In genomic region chr1:9888886-9889285, GRCh38 we compare ENCODE assay signal across 21 cellular contexts. TPM values are rescaled to one million over a fixed set of nuclear protein-coding genes. Genes with fewer than 3 reads are reported as not detected.
DNase-seq lines count a peak whose midpoint lies in the region; ATAC-seq and TF ChIP-seq lines count a peak whose summit lies in the region.
"Had no signal": no experiment of that assay in that cellular context is flagged by ENCODE, and none has a peak within 500 bp of the region (broad histone marks: within the 10 kb centered on the region; RNA-seq: fewer than 3 reads in every experiment).

No MANE protein-coding gene starts in this region.

- H3K27ac Mint-ChIP-seq in GM23338: peak overlapping the region; percentile 75; the same call in 1 of the 2 replicates
- peak overlapping the region; percentile 66 for H3K27ac Mint-ChIP-seq in stimulated activated memory B cell treated with anti-CD40 and anti-IgM and Interleukin-4, amounts not matched to agents 10 μg/mL and 1 μg/mL and 100 μg/mL, for 72 hours
- H3K27ac Mint-ChIP-seq in activated naive CD8-positive, alpha-beta T cell treated with anti-CD3 and anti-CD28 coated beads for 36 hours: no peak overlapping the region
- H3K27ac Mint-ChIP-seq: activated CD4-positive, alpha-beta T cell treated with anti-CD3 and anti-CD28 coated beads for 36 hours had no signal

- H3K4me2 ChIP-seq in GM23338 (no peak overlapping the region), OCI-LY7 (ENCODE audit: low read length) (peak overlapping the region; percentile 20; the same call in 1 of the 2 replicates)

- H3K9me2 ChIP-seq in GM23338 (ENCODE audit: insufficient read depth): no peaks in the 10 kb centered on the region
- no peaks in the 10 kb centered on the region for H3K9me2 ChIP-seq in OCI-LY7 (ENCODE audit: insufficient read depth, low read length)

- H3K27me3 ChIP-seq in GM23338 (ENCODE audit: insufficient read depth) (no peaks in the 10 kb centered on the region), esophagus squamous epithelium (no peaks in the 10 kb centered on the region)
- H3K27me3 ChIP-seq: ascending aorta, pancreas, right lobe of liver, tibial artery had no signal

- CTCF ChIA-PET in OCI-LY7 (lab: Charles Lee; ENCODE audit: unreplicated experiment): no interaction called here

- POLR2A ChIA-PET in OCI-LY7 (lab: Charles Lee): no interaction called here

- WGBS in esophagus squamous epithelium, 2 donors: 47 to 73% methylated on average over 2 to 6 of the region's 9 CpGs

- H2AFZ ChIP-seq in GM23338 (no peak overlapping the region), OCI-LY7 (ENCODE audit: low read length) (no peak overlapping the region)

- intact Hi-C loops in OCI-LY7 (cut with micrococcal nuclease; ENCODE audit: unreplicated experiment) (no loop called here), esophagus squamous epithelium (cut with DNase I) (no loop called here)

- H3F3A ChIP-seq in GM23338 (replicated peaks; ENCODE audit: low read depth): peaks cover 4% of the 10 kb centered on the region

- H3K9me3 ChIP-seq in OCI-LY7 (ENCODE audit: low read length) (no peaks in the 10 kb centered on the region), esophagus squamous epithelium (no peaks in the 10 kb centered on the region)
- H3K9me3 ChIP-seq: ascending aorta, pancreas, right lobe of liver, tibial artery had no signal

- H3K79me2 ChIP-seq in GM23338 (replicated peaks; ENCODE audit: insufficient read depth): no peaks in the 10 kb centered on the region
- no peaks in the 10 kb centered on the region for H3K79me2 ChIP-seq in OCI-LY7 (ENCODE audit: insufficient read depth, low read depth, low read length)

- H3K27me3 Mint-ChIP-seq in GM23338 (ENCODE audit: insufficient read depth, low read depth, poor library complexity): peaks cover 14% of the 10 kb centered on the region
- no peaks in the 10 kb centered on the region for H3K27me3 Mint-ChIP-seq in stimulated activated memory B cell treated with anti-CD40 and anti-IgM and Interleukin-4, amounts not matched to agents 10 μg/mL and 1 μg/mL and 100 μg/mL, for 72 hours
- H3K27me3 Mint-ChIP-seq in activated naive CD8-positive, alpha-beta T cell treated with anti-CD3 and anti-CD28 coated beads for 36 hours: no peaks in the 10 kb centered on the region
- H3K27me3 Mint-ChIP-seq: activated CD4-positive, alpha-beta T cell treated with anti-CD3 and anti-CD28 coated beads for 36 hours; IgD-negative memory B cell; stimulated activated naive B cell treated with anti-CD40 and anti-IgM and Interleukin-4, amounts not matched to agents 10 μg/mL and 1 μg/mL and 100 μg/mL, for 72 hours had no signal

- H3K4me1 Mint-ChIP-seq in GM23338: peaks cover 52% of the 10 kb centered on the region
- peaks cover 42% of the 10 kb centered on the region for H3K4me1 Mint-ChIP-seq in stimulated activated memory B cell treated with anti-CD40 and anti-IgM and Interleukin-4, amounts not matched to agents 10 μg/mL and 1 μg/mL and 100 μg/mL, for 72 hours
- H3K4me1 Mint-ChIP-seq in activated naive CD8-positive, alpha-beta T cell treated with anti-CD3 and anti-CD28 coated beads for 36 hours: peaks cover 11% of the 10 kb centered on the region

- H3K4me3 Mint-ChIP-seq in GM23338: no peak overlapping the region; the same call in 2 of the 3 replicates
- no peak overlapping the region for H3K4me3 Mint-ChIP-seq in stimulated activated memory B cell treated with anti-CD40 and anti-IgM and Interleukin-4, amounts not matched to agents 10 μg/mL and 1 μg/mL and 100 μg/mL, for 72 hours
- no peak overlapping the region for H3K4me3 Mint-ChIP-seq in activated naive CD8-positive, alpha-beta T cell treated with anti-CD3 and anti-CD28 coated beads for 36 hours
- H3K4me3 Mint-ChIP-seq: activated CD4-positive, alpha-beta T cell treated with anti-CD3 and anti-CD28 coated beads for 36 hours; stimulated activated naive B cell treated with anti-CD40 and anti-IgM and Interleukin-4, amounts not matched to agents 10 μg/mL and 1 μg/mL and 100 μg/mL, for 72 hours had no signal

- no peak overlapping the region for H3K4me3 ChIP-seq in GM23338
- H3K4me3 ChIP-seq in OCI-LY7 (ENCODE audit: low read depth, low read length, poor library complexity, severe bottlenecking): no peak overlapping the region
- H3K4me3 ChIP-seq in esophagus squamous epithelium: no peak overlapping the region
- H3K4me3 ChIP-seq: ascending aorta, pancreas, right lobe of liver, tibial artery had no signal

- TF ChIP-seq CTCF in GM23338 (conservative IDR thresholded peaks at IDR 0.05; ENCODE audit: low read depth in 2 of 2) (no peak), OCI-LY7 (conservative IDR thresholded peaks at IDR 0.05; ENCODE audit: low read length) (no peak), esophagus squamous epithelium (IDR thresholded peaks at IDR 0.05) (no peak)

- H3K36me3 Mint-ChIP-seq in GM23338 (ENCODE audit: low read depth): peaks cover 3% of the 10 kb centered on the region; the same call in 1 of the 3 replicates
- H3K36me3 Mint-ChIP-seq in stimulated activated memory B cell treated with anti-CD40 and anti-IgM and Interleukin-4, amounts not matched to agents 10 μg/mL and 1 μg/mL and 100 μg/mL, for 72 hours: peaks cover 8% of the 10 kb centered on the region
- no peaks in the 10 kb centered on the region for H3K36me3 Mint-ChIP-seq in activated naive CD8-positive, alpha-beta T cell treated with anti-CD3 and anti-CD28 coated beads for 36 hours

- DNase-seq in GM23338 (ENCODE audit: low spot score): no peak
- no peak for DNase-seq in OCI-LY7 (ENCODE audit: low spot score)
- DNase-seq in esophagus squamous epithelium (lab: John Stamatoyannopoulos, UW): no peak
- no peak for DNase-seq in DMS79 (lab: John Stamatoyannopoulos, UW)
- no peak for DNase-seq in activated naive CD8-positive, alpha-beta T cell treated with anti-CD3 and anti-CD28 coated beads for 36 hours
- DNase-seq: activated CD4-positive, alpha-beta T cell treated with anti-CD3 and anti-CD28 coated beads for 36 hours; activated naive CD4-positive, alpha-beta T cell treated with anti-CD3 and anti-CD28 coated beads, Interleukin-2, amount 50 U/mL, for 16 hours; activated T-cell treated with anti-CD3 and anti-CD28 coated beads, Interleukin-2, amount 50 U/mL, for 48 hours; COR-L47; effector memory CD4-positive, alpha-beta T cell; NCI-H1694 treated with DMSO at 0.1 percent for 48 hours; NCI-H69; right lobe of liver; SHP77 treated with DMSO at 0.1 percent for 48 hours; stimulated activated naive B cell treated with anti-CD40 and anti-IgM and Interleukin-4, amounts not matched to agents 10 μg/mL and 1 μg/mL and 100 μg/mL, for 72 hours; tibial artery had no signal

- no TSS peak for BruUV-seq in OCI-LY7 (replicated peaks; lab: Mats Ljungman, UMichigan)

- TF ChIP-seq POLR2A in esophagus squamous epithelium (IDR thresholded peaks at IDR 0.05): no peak

- ATAC-seq in GM23338 (peak; percentile 27), GM21367 (IDR thresholded peaks at IDR 0.05; ENCODE audit: unreplicated experiment) (no peak)
- no peak for ATAC-seq in stimulated activated memory B cell treated with anti-CD40 and anti-IgM and Interleukin-4, amounts not matched to agents 10 μg/mL and 1 μg/mL and 100 μg/mL, for 72 hours
- ATAC-seq: activated CD4-positive, alpha-beta T cell treated with anti-CD3 and anti-CD28 coated beads for 36 hours; pancreas; right lobe of liver; stimulated activated naive B cell treated with anti-CD40 and anti-IgM and Interleukin-4, amounts not matched to agents 10 μg/mL and 1 μg/mL and 100 μg/mL, for 72 hours had no signal

- no peak overlapping the region for H3K27ac ChIP-seq in GM23338 (ENCODE audit: low read depth)
- no peak overlapping the region for H3K27ac ChIP-seq in OCI-LY7 (ENCODE audit: low read depth, low read length, poor library complexity, severe bottlenecking)
- peak overlapping the region; percentile 82 to 95 (median 91) for H3K27ac ChIP-seq in esophagus squamous epithelium
- H3K27ac ChIP-seq: ascending aorta, pancreas, right lobe of liver, tibial artery had no signal

- H4K20me1 ChIP-seq in GM23338 (replicated peaks; ENCODE audit: insufficient read depth) (no peaks in the 10 kb centered on the region), OCI-LY7 (ENCODE audit: insufficient read depth, low read length) (no peaks in the 10 kb centered on the region)

- peaks cover 13% of the 10 kb centered on the region; the same call in 1 of the 2 replicates for H3K4me1 ChIP-seq in GM23338 (ENCODE audit: insufficient read depth)
- H3K4me1 ChIP-seq in OCI-LY7 (ENCODE audit: insufficient read depth, low read length, poor library complexity, severe bottlenecking): peaks cover 29% of the 10 kb centered on the region
- peaks cover 30 to 94% (median 49%) of the 10 kb centered on the region in 3 donors for H3K4me1 ChIP-seq in esophagus squamous epithelium
- H3K4me1 ChIP-seq: right lobe of liver had no signal

- no peaks in the 10 kb centered on the region for H3K9me3 Mint-ChIP-seq in GM23338
- no peaks in the 10 kb centered on the region for H3K9me3 Mint-ChIP-seq in stimulated activated memory B cell treated with anti-CD40 and anti-IgM and Interleukin-4, amounts not matched to agents 10 μg/mL and 1 μg/mL and 100 μg/mL, for 72 hours
- H3K9me3 Mint-ChIP-seq in activated naive CD8-positive, alpha-beta T cell treated with anti-CD3 and anti-CD28 coated beads for 36 hours: no peaks in the 10 kb centered on the region
- H3K9me3 Mint-ChIP-seq: IgD-negative memory B cell; stimulated activated naive B cell treated with anti-CD40 and anti-IgM and Interleukin-4, amounts not matched to agents 10 μg/mL and 1 μg/mL and 100 μg/mL, for 72 hours had no signal

- no peaks in the 10 kb centered on the region; the same call in 1 of the 2 replicates for H3K36me3 ChIP-seq in GM23338 (ENCODE audit: insufficient read depth)
- no peaks in the 10 kb centered on the region for H3K36me3 ChIP-seq in OCI-LY7 (ENCODE audit: insufficient read depth, low read length)
- peaks cover 0 to 51% (median 0%) of the 10 kb centered on the region in 3 donors for H3K36me3 ChIP-seq in esophagus squamous epithelium
- H3K36me3 ChIP-seq: ascending aorta, pancreas, right lobe of liver had no signal

RNA-seq across cellular contexts. Expression of gene CTNNBIP1, which starts 21.2 kb away (rescaled TPM):
- total RNA-seq in GM23338 (2014; rRNA removed; shearing (Covaris generic)): 50.8 and 55.1 TPM in 2 replicates
- polyA plus RNA-seq in GM23338 (2016; fragmentation: Nextera tagmentation; extraction: Ambion mirVana): 30.2 and 30.3 TPM in 2 replicates
- total RNA-seq in OCI-LY7 (2014; rRNA removed; shearing (Covaris generic)): 9.6 and 14.7 TPM in 2 replicates
- total RNA-seq in OCI-LY7 (2022): 17.4 and 21.3 TPM in 2 replicates
- total RNA-seq in esophagus squamous epithelium: 100 to 1,000 TPM in 2 of 4 donors, 10 to 100 TPM in 2; 76.1 to 186 (median 118) TPM
- 1 to 10 TPM; 8.0 to 8.6 TPM for total RNA-seq in activated naive CD8-positive, alpha-beta T cell treated with anti-CD3 and anti-CD28 coated beads for 36 hours

RNA-seq across cellular contexts. Expression of gene LZIC, which starts 54.3 kb away (rescaled TPM):
- 14.8 and 19.4 TPM in 2 replicates for total RNA-seq in GM23338 (2014; rRNA removed; shearing (Covaris generic))
- polyA plus RNA-seq in GM23338 (2016; fragmentation: Nextera tagmentation; extraction: Ambion mirVana): 22.3 and 23.5 TPM in 2 replicates
- total RNA-seq in OCI-LY7 (2014; rRNA removed; shearing (Covaris generic)): 19.1 and 29.3 TPM in 2 replicates
- total RNA-seq in OCI-LY7 (2022) (28.1 and 31.4 TPM in 2 replicates), esophagus squamous epithelium (10 to 100 TPM; 21.4 to 24.7 (median 23.0) TPM)
- total RNA-seq in activated naive CD8-positive, alpha-beta T cell treated with anti-CD3 and anti-CD28 coated beads for 36 hours: 10 to 100 TPM; 30.9 to 31.4 TPM

RNA-seq across cellular contexts. Expression of gene NMNAT1, which starts 54.4 kb away (rescaled TPM):
- 2.1 and 2.5 TPM in 2 replicates for total RNA-seq in GM23338 (2014; rRNA removed; shearing (Covaris generic))
- polyA plus RNA-seq in GM23338 (2016; fragmentation: Nextera tagmentation; extraction: Ambion mirVana): 2.8 and 3.9 TPM in 2 replicates
- 3.8 and 5.4 TPM in 2 replicates for total RNA-seq in OCI-LY7 (2014; rRNA removed; shearing (Covaris generic))
- total RNA-seq in OCI-LY7 (2022): 6.5 and 7.0 TPM in 2 replicates
- total RNA-seq in esophagus squamous epithelium: 1 to 10 TPM; 3.9 to 7.9 (median 6.0) TPM
- 1 to 10 TPM; 7.9 to 9.4 TPM for total RNA-seq in activated naive CD8-positive, alpha-beta T cell treated with anti-CD3 and anti-CD28 coated beads for 36 hours

Comparison
In these comparisons a context has a peak if more than half of its experiments do, and no peak if none do; other contexts are left out.
1. H3K27ac ChIP-seq: peak in esophagus squamous epithelium (4 of 4); none in GM23338 (single experiment) and OCI-LY7 (single experiment).